ENCODE assay signal across 9 cellular contexts in genomic region chr6:52503853-52504777, GRCh38.
DNase-seq lines count a peak whose midpoint lies in the region; ATAC-seq and TF ChIP-seq lines count a peak whose summit lies in the region.
"Had no signal": no experiment of that assay in that cellular context is flagged by ENCODE, and none has a peak within 500 bp of the region (broad histone marks: within the 10 kb centered on the region; RNA-seq: fewer than 3 reads in every experiment).

No MANE protein-coding gene starts in this region.

- CTCF ChIA-PET in activated naive CD4-positive, alpha-beta T cell treated with anti-CD3 and anti-CD28 coated beads, Interleukin-2, amount 10 ng/mL, durations not matched to agents 7 days and 5 days (lab: Charles Lee) = no interaction called here

- ATAC-seq in foreskin keratinocyte (peak; percentile 89), GM18907 (IDR thresholded peaks at IDR 0.05; ENCODE audit: unreplicated experiment) (no peak), GM19463 (IDR thresholded peaks at IDR 0.05; ENCODE audit: unreplicated experiment) (no peak)

- peaks cover 13% of the 10 kb centered on the region for H3K4me1 ChIP-seq in foreskin keratinocyte

- H3K4me1 Mint-ChIP-seq in activated naive CD4-positive, alpha-beta T cell treated with anti-CD3 and anti-CD28 coated beads, Interleukin-2, amount 10 ng/mL, durations not matched to agents 7 days and 5 days = no peaks in the 10 kb centered on the region

- no peaks in the 10 kb centered on the region for H3K9me3 Mint-ChIP-seq in activated naive CD4-positive, alpha-beta T cell treated with anti-CD3 and anti-CD28 coated beads, Interleukin-2, amount 10 ng/mL, durations not matched to agents 7 days and 5 days
- H3K9me3 Mint-ChIP-seq: CD4-positive, CD25-positive, alpha-beta regulatory T cell had no signal

- TF ChIP-seq CTCF in 22Rv1 (IDR thresholded peaks at IDR 0.05) = no peak
- no peak for TF ChIP-seq CTCF in foreskin keratinocyte (conservative IDR thresholded peaks at IDR 0.05)

- H3K27me3 ChIP-seq in foreskin keratinocyte = no peaks in the 10 kb centered on the region

- DNase-seq in HUDEP-2 (lab: John Stamatoyannopoulos, UW; ENCODE audit: unreplicated experiment in 76 of 76) = peak in 75 of 76 experiments; percentile 78 to 99 (median 98)
- peak; percentile 77 for DNase-seq in SHP77 treated with DMSO at 0.1 percent for 48 hours (lab: John Stamatoyannopoulos, UW)
- DNase-seq in foreskin keratinocyte = peak; percentile 99
- DNase-seq in renal cortical epithelial cell (ENCODE audit: low read depth) = peak; percentile 95
- no peak for DNase-seq in activated naive CD4-positive, alpha-beta T cell treated with anti-CD3 and anti-CD28 coated beads, Interleukin-2, amount 10 ng/mL, durations not matched to agents 7 days and 5 days
- DNase-seq: CD4-positive, CD25-positive, alpha-beta regulatory T cell had no signal

- H3K27ac Mint-ChIP-seq in activated naive CD4-positive, alpha-beta T cell treated with anti-CD3 and anti-CD28 coated beads, Interleukin-2, amount 10 ng/mL, durations not matched to agents 7 days and 5 days = no peak overlapping the region

- no peaks in the 10 kb centered on the region for H3K27me3 Mint-ChIP-seq in activated naive CD4-positive, alpha-beta T cell treated with anti-CD3 and anti-CD28 coated beads, Interleukin-2, amount 10 ng/mL, durations not matched to agents 7 days and 5 days
- H3K27me3 Mint-ChIP-seq: CD4-positive, CD25-positive, alpha-beta regulatory T cell had no signal

- no peak overlapping the region for H3K4me3 Mint-ChIP-seq in activated naive CD4-positive, alpha-beta T cell treated with anti-CD3 and anti-CD28 coated beads, Interleukin-2, amount 10 ng/mL, durations not matched to agents 7 days and 5 days
- H3K4me3 Mint-ChIP-seq: CD4-positive, CD25-positive, alpha-beta regulatory T cell had no signal

- peak overlapping the region; percentile 82 for H3K27ac ChIP-seq in 22Rv1
- peak overlapping the region; percentile 92 for H3K27ac ChIP-seq in foreskin keratinocyte

- H3K36me3 Mint-ChIP-seq in activated naive CD4-positive, alpha-beta T cell treated with anti-CD3 and anti-CD28 coated beads, Interleukin-2, amount 10 ng/mL, durations not matched to agents 7 days and 5 days = no peaks in the 10 kb centered on the region
